6 cellular contexts compared by ENCODE assay signal in genomic region chrX:18375131-18375805, GRCh38. TPM values are rescaled to one million over a fixed set of nuclear protein-coding genes. Genes with fewer than 3 reads are reported as not detected.
A peak's percentile ranks its signal among the peaks of the same experiment; 100 is the strongest.
DNase-seq lines count a peak whose midpoint lies in the region; ATAC-seq and TF ChIP-seq lines count a peak whose summit lies in the region.
"Not testable (repeated sequence)": the region's sequence is repeated elsewhere in the genome, so short reads cannot be mapped to it uniquely, and the experiment has no call there.
"Had no signal": no experiment of that assay in that cellular context is flagged by ENCODE, and none has a peak within 500 bp of the region (broad histone marks: within the 10 kb centered on the region; RNA-seq: fewer than 3 reads in every experiment).

No MANE protein-coding gene starts in this region.

- H3K27me3 Mint-ChIP-seq in stimulated activated naive B cell treated with anti-CD40 and anti-IgM and Interleukin-4, amounts not matched to agents 10 μg/mL and 1 μg/mL and 100 μg/mL, for 72 hours: peaks cover 0 to 12% of the 10 kb centered on the region in 2 donors

- H3K4me1 Mint-ChIP-seq in stimulated activated naive B cell treated with anti-CD40 and anti-IgM and Interleukin-4, amounts not matched to agents 10 μg/mL and 1 μg/mL and 100 μg/mL, for 72 hours: not testable (repeated sequence)

- DNase-seq in Caki2 (ENCODE audit: low read depth) (peak; percentile 80), epithelial cell of proximal tubule (ENCODE audit: low read depth) (peak; percentile 23), kidney glomerular epithelial cell (lab: John Stamatoyannopoulos, UW) (peak; percentile 5), mesenteric fat pad (ENCODE audit: low spot score) (peak; percentile 72)
- not testable (repeated sequence) for DNase-seq in stimulated activated naive B cell treated with anti-CD40 and anti-IgM and Interleukin-4, amounts not matched to agents 10 μg/mL and 1 μg/mL and 100 μg/mL, for 72 hours

- not testable (repeated sequence) for H3K4me3 Mint-ChIP-seq in stimulated activated naive B cell treated with anti-CD40 and anti-IgM and Interleukin-4, amounts not matched to agents 10 μg/mL and 1 μg/mL and 100 μg/mL, for 72 hours

- not testable (repeated sequence) for H3K36me3 Mint-ChIP-seq in stimulated activated naive B cell treated with anti-CD40 and anti-IgM and Interleukin-4, amounts not matched to agents 10 μg/mL and 1 μg/mL and 100 μg/mL, for 72 hours

- not testable (repeated sequence) for TF ChIP-seq CTCF in epithelial cell of proximal tubule (conservative IDR thresholded peaks at IDR 0.05; ENCODE audit: low read depth, low read length)

- in situ Hi-C loops in Caki2 (cut with HindIII; ENCODE audit: low pct_unique_long_range_greater_than_20kb, low sequenced_read_pairs): not testable (repeated sequence)

- not testable (repeated sequence) for ATAC-seq in stimulated activated naive B cell treated with anti-CD40 and anti-IgM and Interleukin-4, amounts not matched to agents 10 μg/mL and 1 μg/mL and 100 μg/mL, for 72 hours (replicated peaks)

- H3K4me3 ChIP-seq in epithelial cell of proximal tubule (ENCODE audit: low read depth, low read length): not testable (repeated sequence)

- not testable (repeated sequence) for H3K9me3 Mint-ChIP-seq in stimulated activated naive B cell treated with anti-CD40 and anti-IgM and Interleukin-4, amounts not matched to agents 10 μg/mL and 1 μg/mL and 100 μg/mL, for 72 hours

- peak overlapping the region; percentile 28 for H3K27ac Mint-ChIP-seq in stimulated activated naive B cell treated with anti-CD40 and anti-IgM and Interleukin-4, amounts not matched to agents 10 μg/mL and 1 μg/mL and 100 μg/mL, for 72 hours

RNA-seq across cellular contexts. Expression of gene SCML2, which starts 20.8 kb away (rescaled TPM):
- total RNA-seq in Caki2 (2014; rRNA removed; shearing (Covaris generic); ENCODE audit: low replicate concordance): 1.8 and 3.3 TPM in 2 replicates
- total RNA-seq in epithelial cell of proximal tubule: 1.3 and 2.0 TPM in 2 replicates
- 2.1 TPM for total RNA-seq in mesenteric fat pad

RNA-seq across cellular contexts. Expression of gene CDKL5, which starts 50.1 kb away (rescaled TPM):
- 0.34 and 0.35 TPM in 2 replicates for total RNA-seq in Caki2 (2014; rRNA removed; shearing (Covaris generic); ENCODE audit: low replicate concordance)
- total RNA-seq in epithelial cell of proximal tubule (2.1 and 5.0 TPM in 2 replicates), mesenteric fat pad (6.8 TPM)
- total RNA-seq: G401 had no signal
